ENCODE assay signal across 9 cellular contexts in genomic region chr3:64530434-64531049, GRCh38.
DNase-seq lines count a peak whose midpoint lies in the region; ATAC-seq, FAIRE-seq and TF ChIP-seq lines count a peak whose summit lies in the region.
"Had no signal": no experiment of that assay in that cellular context is flagged by ENCODE, and none has a peak within 500 bp of the region (broad histone marks: within the 10 kb centered on the region; RNA-seq: fewer than 3 reads in every experiment).

No MANE protein-coding gene starts in this region.

- H3K36me3 ChIP-seq in NT2/D1 (ENCODE audit: insufficient read depth, insufficient read length, low read length) (peaks cover 11% of the 10 kb centered on the region), upper lobe of right lung (no peaks in the 10 kb centered on the region)

- H3K4me3 ChIP-seq in NT2/D1 (ENCODE audit: insufficient read length, low read depth) (no peak overlapping the region), upper lobe of right lung (no peak overlapping the region)

- peak; percentile 69 for TF ChIP-seq CTCF in upper lobe of right lung (IDR thresholded peaks at IDR 0.05)

- peaks cover 12% of the 10 kb centered on the region for H3K27me3 ChIP-seq in NT2/D1 (ENCODE audit: insufficient read depth, insufficient read length)
- no peaks in the 10 kb centered on the region for H3K27me3 ChIP-seq in upper lobe of right lung

- intact Hi-C loops in left colon (cut with DNase I, micrococcal nuclease), result loop anchor here in 1 of 2 donors (5.0 to 10.0 kb wide), 2 partner anchors 717 to 884 kb away; no protein-coding TSS in a partner anchor
- intact Hi-C loops in upper lobe of right lung (cut with DNase I), result no loop called here

- H3K4me1 ChIP-seq in NT2/D1 (ENCODE audit: insufficient read depth, insufficient read length), result no peaks in the 10 kb centered on the region
- peaks cover 5% of the 10 kb centered on the region for H3K4me1 ChIP-seq in upper lobe of right lung

- DNase-seq in COR-L47 (lab: John Stamatoyannopoulos, UW) (peak; percentile 0), H54 (ENCODE audit: insufficient read length, low spot score) (peak; percentile 31), NT2/D1 (ENCODE audit: low read depth, low spot score) (peak; percentile 70), caudate nucleus (lab: John Stamatoyannopoulos, UW) (peak in 41 of 61 donors; percentile 1 to 82 (median 18)), left colon (peak in 1 of 2 donors; percentile 57), upper lobe of right lung (no peak)
- DNase-seq: activated B cell treated with CpG ODN at 0.5 μM for 24 hours had no signal

- FAIRE-seq in H54 (lab: Jason Lieb, UNC), result no peak

- H3K9me3 ChIP-seq in NT2/D1 (ENCODE audit: insufficient read depth, low read length) (no peaks in the 10 kb centered on the region), upper lobe of right lung (no peaks in the 10 kb centered on the region)

- TF ChIP-seq POLR2A in H54 (IDR thresholded peaks at IDR 0.05; ENCODE audit: low read depth, low read length) (no peak), GM18505 (IDR thresholded peaks at IDR 0.05; ENCODE audit: borderline replicate concordance, extremely low read depth, insufficient read depth, insufficient read length) (no peak)

- no peak overlapping the region for H3K9ac ChIP-seq in NT2/D1 (ENCODE audit: insufficient read length, low read depth)

- peak; percentile 56 for ATAC-seq in left colon
- peak; percentile 55 for ATAC-seq in upper lobe of right lung
- ATAC-seq in HG03039 (IDR thresholded peaks at IDR 0.05; ENCODE audit: unreplicated experiment), result no peak
- no peak for ATAC-seq in GM18505 (IDR thresholded peaks at IDR 0.05; ENCODE audit: unreplicated experiment)

- H3K27ac ChIP-seq in caudate nucleus (ENCODE audit: low read depth, low read length) (no peak overlapping the region), upper lobe of right lung (no peak overlapping the region)

Comparison
In these comparisons a context has a peak if more than half of its experiments do, and no peak if none do; other contexts are left out.
1. ATAC-seq: peak in left colon (single experiment) and upper lobe of right lung (single experiment); none in HG03039 (single experiment) and GM18505 (single experiment).